8 cellular contexts compared by ENCODE assay signal in genomic region chr18:6541131-6541679, GRCh38.
DNase-seq lines count a peak whose midpoint lies in the region; ATAC-seq and TF ChIP-seq lines count a peak whose summit lies in the region.
"Not testable (repeated sequence)": the region's sequence is repeated elsewhere in the genome, so short reads cannot be mapped to it uniquely, and the experiment has no call there.

No MANE protein-coding gene starts in this region.

- in situ Hi-C loops in IMR-90 (cut with MboI; ENCODE audit: low sequenced_read_pairs): not testable (repeated sequence)

- H3K27ac ChIP-seq in DND-41 (ENCODE audit: low read length); IMR-90 (ENCODE audit: insufficient read depth, low read length): not testable (repeated sequence)

- DNase-seq in DND-41; IMR-90; mesothelial cell of epicardium (ENCODE audit: low spot score in 2 of 2, unreplicated experiment in 2 of 2); type B pancreatic cell (ENCODE audit: extremely low spot score, unreplicated experiment): not testable (repeated sequence)
- DNase-seq in NCI-H69 (lab: John Stamatoyannopoulos, UW): peak; percentile 77
- DNase-seq in SKM-1 treated with dmso at 0.1 percent for 144 hours (lab: John Stamatoyannopoulos, UW; ENCODE audit: unreplicated experiment): peak; percentile 12
- peak; percentile 19 for DNase-seq in cerebellar cortex (ENCODE audit: low spot score)
- peak; percentile 22 for DNase-seq in glutamatergic neuron

- H3K27me3 Mint-ChIP-seq in glutamatergic neuron (ENCODE audit: unreplicated experiment); mesothelial cell of epicardium (ENCODE audit: low read depth); type B pancreatic cell: not testable (repeated sequence)

- H2BK5ac ChIP-seq in IMR-90 (ENCODE audit: low read depth, low read length, poor library complexity, severe bottlenecking): not testable (repeated sequence)

- not testable (repeated sequence) for H3K36me3 Mint-ChIP-seq in glutamatergic neuron (ENCODE audit: unreplicated experiment); mesothelial cell of epicardium; type B pancreatic cell

- not testable (repeated sequence) for H2AK5ac ChIP-seq in IMR-90 (ENCODE audit: low read depth, low read length)

- not testable (repeated sequence) for H2BK20ac ChIP-seq in IMR-90 (ENCODE audit: low read depth, low read length)

- H2AK9ac ChIP-seq in IMR-90 (replicated peaks; ENCODE audit: low read depth, low read length, poor library complexity): not testable (repeated sequence)

- not testable (repeated sequence) for H3K9me1 ChIP-seq in IMR-90 (ENCODE audit: insufficient read depth, low read length)

- not testable (repeated sequence) for H3K4me3 ChIP-seq in DND-41 (ENCODE audit: low read depth in 1 of 2, low read length in 2 of 2); IMR-90 (ENCODE audit: insufficient read depth, low read depth, low read length)

- not testable (repeated sequence) for H3K36me3 ChIP-seq in DND-41 (ENCODE audit: insufficient read depth, low read length); IMR-90 (ENCODE audit: control insufficient read depth, insufficient read depth, low read length)

- intact Hi-C loops in IMR-90 (cut with micrococcal nuclease): loop anchor here (5.0 to 10.0 kb wide), 3 partner anchors 86 to 464 kb away; no protein-coding TSS in a partner anchor

- H4K5ac ChIP-seq in IMR-90 (ENCODE audit: low read depth, low read length): not testable (repeated sequence)

- not testable (repeated sequence) for H3K4me1 ChIP-seq in DND-41 (ENCODE audit: insufficient read depth, low read length); IMR-90 (ENCODE audit: control insufficient read depth, insufficient read depth, low read length)

- not testable (repeated sequence) for H4K20me1 ChIP-seq in DND-41 (ENCODE audit: insufficient read depth, low read length); IMR-90 (ENCODE audit: insufficient read depth, low read length)

- not testable (repeated sequence) for H3K9ac ChIP-seq in DND-41 (ENCODE audit: low read depth, low read length); IMR-90 (ENCODE audit: low read depth, low read length)

- POLR2A ChIA-PET in IMR-90 (lab: Charles Lee; ENCODE audit: unreplicated experiment): not testable (repeated sequence)

- dilution Hi-C loops in IMR-90 (cut with HindIII; ENCODE audit: low sequenced_read_pairs, unreplicated experiment): not testable (repeated sequence)

- peak; percentile 11 for TF ChIP-seq CTCF in DND-41 (IDR thresholded peaks at IDR 0.05; ENCODE audit: borderline replicate concordance, extremely low read depth, low read length, poor library complexity, severe bottlenecking)
- 0 out of 2 replicates have a peak, but pooled peaks have one; percentile 6 for TF ChIP-seq CTCF in IMR-90 (conservative IDR thresholded peaks at IDR 0.05; ENCODE audit: low read depth, low read length)
- TF ChIP-seq CTCF in glutamatergic neuron (IDR thresholded peaks at IDR 0.05; ENCODE audit: partially characterized antibody, unreplicated experiment): peak; percentile 52
- peak; percentile 34 for TF ChIP-seq CTCF in mesothelial cell of epicardium (IDR thresholded peaks at IDR 0.05; ENCODE audit: unreplicated experiment)
- TF ChIP-seq CTCF in type B pancreatic cell (conservative IDR thresholded peaks at IDR 0.05): peak; percentile 65

- H3K9me3 ChIP-seq in DND-41 (ENCODE audit: insufficient read depth, low read length, severe bottlenecking); IMR-90 (ENCODE audit: control insufficient read depth, insufficient read depth, low read length): not testable (repeated sequence)

- not testable (repeated sequence) for H3K4me2 ChIP-seq in DND-41 (ENCODE audit: insufficient read depth, low read length); IMR-90 (ENCODE audit: low read depth, low read length)

- H3K27ac Mint-ChIP-seq in glutamatergic neuron (ENCODE audit: unreplicated experiment); type B pancreatic cell: not testable (repeated sequence)
- H3K27ac Mint-ChIP-seq in mesothelial cell of epicardium: peak overlapping the region; percentile 47

- not testable (repeated sequence) for H3K18ac ChIP-seq in IMR-90 (ENCODE audit: low read depth, low read length)

- H3K79me2 ChIP-seq in DND-41 (ENCODE audit: insufficient read depth, low read length): not testable (repeated sequence)

- H3K4me3 Mint-ChIP-seq in glutamatergic neuron (ENCODE audit: unreplicated experiment); mesothelial cell of epicardium; type B pancreatic cell: not testable (repeated sequence)

- H2AFZ ChIP-seq in DND-41 (ENCODE audit: low read depth, low read length); IMR-90 (replicated peaks; ENCODE audit: low read length, poor library complexity): not testable (repeated sequence)

- H2BK120ac ChIP-seq in IMR-90 (ENCODE audit: low read depth, low read length): not testable (repeated sequence)

- TF ChIP-seq POLR2A in IMR-90 (IDR thresholded peaks at IDR 0.05; ENCODE audit: low read depth, low read length): not testable (repeated sequence)

- H3K4me1 Mint-ChIP-seq in glutamatergic neuron (ENCODE audit: low read depth, unreplicated experiment): not testable (repeated sequence)
- H3K4me1 Mint-ChIP-seq in mesothelial cell of epicardium: peaks cover 39% of the 10 kb centered on the region
- peaks cover 25% of the 10 kb centered on the region for H3K4me1 Mint-ChIP-seq in type B pancreatic cell (ENCODE audit: unreplicated experiment)

- not testable (repeated sequence) for H4K91ac ChIP-seq in IMR-90 (ENCODE audit: insufficient read depth, low read depth, low read length)

- H3K14ac ChIP-seq in IMR-90 (replicated peaks; ENCODE audit: low read depth, low read length): not testable (repeated sequence)

- BruUV-seq in IMR-90 (replicated peaks; lab: Mats Ljungman, UMichigan): not testable (repeated sequence)

- not testable (repeated sequence) for H3K27me3 ChIP-seq in DND-41 (ENCODE audit: insufficient read depth, low read length, poor library complexity); IMR-90 (ENCODE audit: control insufficient read depth, insufficient read depth, low read length)

- H3K23ac ChIP-seq in IMR-90 (ENCODE audit: low read depth, low read length): not testable (repeated sequence)

- H3K9me3 Mint-ChIP-seq in glutamatergic neuron (ENCODE audit: unreplicated experiment); mesothelial cell of epicardium; type B pancreatic cell: not testable (repeated sequence)

- H3K56ac ChIP-seq in IMR-90 (ENCODE audit: extremely low read depth, insufficient read depth, low read length): not testable (repeated sequence)

- not testable (repeated sequence) for H2BK15ac ChIP-seq in IMR-90 (ENCODE audit: low read depth, low read length)

- 100% methylated on average over 1 of the region's 6 CpGs; no CpG with 5 or more reads in 1 of the 2 experiments for WGBS in IMR-90 (ENCODE audit: extremely low coverage in 2 of 2, insufficient read length in 1 of 2), 2 experiments

- not testable (repeated sequence) for H3K4ac ChIP-seq in IMR-90 (ENCODE audit: low read depth, low read length)

- CTCF ChIA-PET in IMR-90 (lab: Yijun Ruan, JAX): not testable (repeated sequence)

- not testable (repeated sequence) for ATAC-seq in DND-41 (ENCODE audit: insufficient read depth, low read depth)
- ATAC-seq in IMR-90 (ENCODE audit: low read depth): 0 out of 2 replicates have a peak, but pooled peaks have one; percentile 40

- H3K79me1 ChIP-seq in IMR-90 (ENCODE audit: low read depth in 1 of 2, low read length in 2 of 2): not testable (repeated sequence)

- not testable (repeated sequence) for TF ChIP-seq RAD21 in IMR-90 (IDR thresholded peaks at IDR 0.05; ENCODE audit: low read length)

- H4K8ac ChIP-seq in IMR-90 (ENCODE audit: low read depth in 2 of 2, low read length in 2 of 2): not testable (repeated sequence)

Comparison
In these comparisons a context has a peak if more than half of its experiments do, and no peak if none do; other contexts are left out.
1. CTCF ChIP-seq: peak in every context shown above with its lines; median percentile 65 in type B pancreatic cell; 52 in glutamatergic neuron; 34 in mesothelial cell of epicardium; 11 in DND-41; 6 in IMR-90.